In the genomic region with DNA sequence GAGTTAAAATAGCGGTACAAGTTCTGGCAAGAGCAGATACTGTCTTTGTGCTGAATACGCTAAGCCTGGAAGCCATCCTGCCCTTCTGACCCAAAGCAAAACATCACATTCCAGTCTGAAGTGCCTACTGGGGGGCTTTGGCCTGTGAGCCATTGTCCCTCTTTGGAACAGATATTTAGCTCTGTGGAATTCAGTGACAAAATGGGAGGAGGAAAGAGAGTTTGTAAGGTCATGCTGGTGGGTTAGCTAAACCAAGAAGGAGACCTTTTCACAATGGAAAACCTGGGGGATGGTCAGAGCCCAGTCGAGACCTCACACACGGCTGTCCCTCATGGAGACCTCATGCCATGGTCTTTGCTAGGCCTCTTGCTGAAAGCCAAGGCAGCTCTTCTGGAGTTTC, we compare ENCODE assay signal across 17 cellular contexts.
"Had no signal": no experiment of that assay in that cellular context is flagged by ENCODE, and none has a peak within 500 bp of the region (broad histone marks: within the 10 kb centered on the region; RNA-seq: fewer than 3 reads in every experiment).

No MANE protein-coding gene starts in this region.

- H3K9me3 ChIP-seq: mucosa of descending colon, psoas muscle had no signal

- ATAC-seq: foreskin keratinocyte; left colon; mucosa of descending colon; natural killer cell treated with Interleukin-12 subunit alpha and Interleukin-12 subunit beta and Interleukin-15 and Interleukin-18, amount 100 ng/mL, for 72 hours; psoas muscle; sciatic nerve; stimulated activated naive B cell treated with anti-CD40 and anti-IgM and Interleukin-4, amounts not matched to agents 10 μg/mL and 1 μg/mL and 100 μg/mL, for 72 hours had no signal

- H3K27ac Mint-ChIP-seq: immature natural killer cell; natural killer cell treated with Interleukin-12 subunit alpha and Interleukin-12 subunit beta and Interleukin-15 and Interleukin-18, amount 100 ng/mL, for 72 hours; stimulated activated naive B cell treated with anti-CD40 and anti-IgM and Interleukin-4, amounts not matched to agents 10 μg/mL and 1 μg/mL and 100 μg/mL, for 72 hours had no signal

- H3K27me3 Mint-ChIP-seq: central memory CD8-positive, alpha-beta T cell had no signal

- H3K36me3 Mint-ChIP-seq: immature natural killer cell; natural killer cell treated with Interleukin-12 subunit alpha and Interleukin-12 subunit beta and Interleukin-15 and Interleukin-18, amount 100 ng/mL, for 72 hours; stimulated activated naive B cell treated with anti-CD40 and anti-IgM and Interleukin-4, amounts not matched to agents 10 μg/mL and 1 μg/mL and 100 μg/mL, for 72 hours had no signal

- H3K4me1 ChIP-seq: psoas muscle had no signal

- H3K9me3 Mint-ChIP-seq: central memory CD8-positive, alpha-beta T cell; immature natural killer cell; natural killer cell treated with Interleukin-12 subunit alpha and Interleukin-12 subunit beta and Interleukin-15 and Interleukin-18, amount 100 ng/mL, for 72 hours had no signal

- H3K27me3 ChIP-seq: esophagus muscularis mucosa, foreskin keratinocyte, spleen, stomach had no signal

- H3K27ac ChIP-seq: epithelial cell of prostate, esophagus muscularis mucosa, foreskin keratinocyte, psoas muscle, spleen, stomach had no signal

- H3K4me3 ChIP-seq: esophagus muscularis mucosa, mucosa of descending colon, psoas muscle, spleen, stomach had no signal

- DNase-seq: effector memory CD4-positive, alpha-beta T cell; foreskin keratinocyte; immature natural killer cell; left colon; mucosa of descending colon; psoas muscle; spleen; stimulated activated CD4-positive, alpha-beta T cell treated with anti-CD3 and anti-CD28 coated beads, Interleukin-2, amount 100 ng/mL, for 24 hours; stimulated activated CD4-positive, alpha-beta T cell treated with anti-CD3 and anti-CD28 coated beads, Interleukin-4, amount 100 ng/mL, for 4 hours; stimulated activated naive B cell treated with anti-CD40 and anti-IgM and Interleukin-4, amounts not matched to agents 10 μg/mL and 1 μg/mL and 100 μg/mL, for 72 hours; stomach; trophoblast cell had no signal

- H3K4me3 Mint-ChIP-seq: central memory CD8-positive, alpha-beta T cell; immature natural killer cell; natural killer cell treated with Interleukin-12 subunit alpha and Interleukin-12 subunit beta and Interleukin-15 and Interleukin-18, amount 100 ng/mL, for 72 hours; stimulated activated naive B cell treated with anti-CD40 and anti-IgM and Interleukin-4, amounts not matched to agents 10 μg/mL and 1 μg/mL and 100 μg/mL, for 72 hours had no signal

- H3K4me1 Mint-ChIP-seq: immature natural killer cell had no signal
